In genomic region chr1:223264983-223265663, GRCh38 we compare ENCODE assay signal across 20 cellular contexts.
DNase-seq lines count a peak whose midpoint lies in the region; ATAC-seq and TF ChIP-seq lines count a peak whose summit lies in the region.
"Had no signal": no experiment of that assay in that cellular context is flagged by ENCODE, and none has a peak within 500 bp of the region (broad histone marks: within the 10 kb centered on the region; RNA-seq: fewer than 3 reads in every experiment).

No MANE protein-coding gene starts in this region.

- no peak overlapping the region for H2BK15ac ChIP-seq in H9 (ENCODE audit: low read depth, low read length)

- H3K4ac ChIP-seq in H9 (ENCODE audit: low read depth, low read length): no peak overlapping the region

- ATAC-seq in T-helper 17 cell (no peak), Right ventricle myocardium superior (ENCODE audit: poor library complexity) (no peak)

- H3K27ac Mint-ChIP-seq in H9 (no peak overlapping the region), T-helper 17 cell (peak overlapping the region; percentile 14)
- H3K27ac Mint-ChIP-seq: B cell had no signal

- H3K79me1 ChIP-seq in H9 (ENCODE audit: insufficient read depth, low read depth, low read length, poor library complexity, severe bottlenecking): no peaks in the 10 kb centered on the region

- H3K27me3 ChIP-seq in H9 (ENCODE audit: insufficient read depth, low read length): no peaks in the 10 kb centered on the region
- no peaks in the 10 kb centered on the region for H3K27me3 ChIP-seq in hepatocyte
- no peaks in the 10 kb centered on the region for H3K27me3 ChIP-seq in adrenal gland
- H3K27me3 ChIP-seq: BLaER1 treated with 17β-estradiol and CSF1 and Interleukin-3, amounts not matched to agents 10 nM and 100 nM had no signal

- H3K4me2 ChIP-seq in H9 (ENCODE audit: insufficient read depth, insufficient read length, low read length): no peak overlapping the region
- peak overlapping the region; percentile 9 for H3K4me2 ChIP-seq in hepatocyte

- WGBS in H9 (ENCODE audit: extremely low coverage, insufficient read length, low lambda C conversion rate): no CpG with 5 or more reads among the region's 9 CpGs
- 71% methylated on average over 9 of the region's 9 CpGs for WGBS in hepatocyte (ENCODE audit: low lambda C conversion rate, missing lambda C conversion rate)
- 76 to 86% (median 83%) methylated on average over 7 to 9 of the region's 9 CpGs for WGBS in adrenal gland, 4 donors

- H3K23ac ChIP-seq in H9 (ENCODE audit: insufficient read length, low read depth, low read length): no peak overlapping the region

- H3K36me3 ChIP-seq in hepatocyte (replicated peaks; ENCODE audit: insufficient read depth, low read depth): no peaks in the 10 kb centered on the region
- H3K36me3 ChIP-seq in adrenal gland (replicated peaks in 1 of 2): no peaks in the 10 kb centered on the region
- H3K36me3 ChIP-seq: BLaER1 treated with 17β-estradiol and CSF1 and Interleukin-3, amounts not matched to agents 10 nM and 100 nM had no signal

- H4K20me1 ChIP-seq in H9 (ENCODE audit: control insufficient read depth, insufficient read depth, insufficient read length): no peaks in the 10 kb centered on the region
- no peaks in the 10 kb centered on the region for H4K20me1 ChIP-seq in hepatocyte (ENCODE audit: insufficient read depth, poor library complexity, severe bottlenecking)
- H4K20me1 ChIP-seq: BLaER1 treated with 17β-estradiol and CSF1 and Interleukin-3, amounts not matched to agents 10 nM and 100 nM had no signal

- no peak for TF ChIP-seq POLR2A in adrenal gland (IDR thresholded peaks at IDR 0.05)

- no peak overlapping the region for H3K56ac ChIP-seq in H9 (ENCODE audit: insufficient read length, low read depth, low read length)

- no peak overlapping the region for H4K8ac ChIP-seq in H9 (replicated peaks; ENCODE audit: insufficient read length, low read depth, low read length)

- H3K27ac ChIP-seq in H9 (ENCODE audit: insufficient read length, low read depth, low read length) (no peak overlapping the region), hepatocyte (no peak overlapping the region), adrenal gland (no peak overlapping the region)
- H3K27ac ChIP-seq: BLaER1 treated with 17β-estradiol and CSF1 and Interleukin-3, amounts not matched to agents 10 nM and 100 nM; HL-60 had no signal

- no peaks in the 10 kb centered on the region for H3K9me3 Mint-ChIP-seq in H9
- H3K9me3 Mint-ChIP-seq: CD8-positive, alpha-beta memory T cell had no signal

- no peak for TF ChIP-seq CTCF in H9 (conservative IDR thresholded peaks at IDR 0.05)
- TF ChIP-seq CTCF in hepatocyte (IDR thresholded peaks at IDR 0.05; ENCODE audit: poor library complexity): no peak
- no peak for TF ChIP-seq CTCF in adrenal gland (IDR thresholded peaks at IDR 0.05)

- H3T11ph ChIP-seq in H9 (ENCODE audit: low read length): no peak overlapping the region

- H3K23me2 ChIP-seq in H9 (ENCODE audit: insufficient read length, low read depth, low read length, poor library complexity, severe bottlenecking): no peaks in the 10 kb centered on the region

- H3K79me2 ChIP-seq in H9 (ENCODE audit: insufficient read depth, low read length) (no peaks in the 10 kb centered on the region), hepatocyte (no peaks in the 10 kb centered on the region)

- DNase-seq in Ammon's horn (ENCODE audit: low spot score) (peak; percentile 18), H9 (no peak), T-helper 17 cell (no peak), hepatocyte (ENCODE audit: low spot score) (no peak), Right ventricle myocardium superior (no peak), adrenal gland (no peak), GF-D8 (lab: John Stamatoyannopoulos, UW) (no peak)
- DNase-seq in central memory CD4-positive, alpha-beta T cell: no peak
- DNase-seq: 8988T; CD8-positive, alpha-beta memory T cell; COR-L47; DMS 273 treated with DMSO at 0.1 percent for 48 hours; DMS53; DND-41; EL; GOT3; H7 had no signal

- H3K36me3 Mint-ChIP-seq in H9 (ENCODE audit: insufficient read depth in 1 of 3, low read depth in 3 of 3) (no peaks in the 10 kb centered on the region), T-helper 17 cell (ENCODE audit: low read depth) (peaks cover 2% of the 10 kb centered on the region)

- H3K4me1 Mint-ChIP-seq in H9 (peaks cover 3 to 8% of the 10 kb centered on the region in 2 experiments), T-helper 17 cell (peaks cover 12% of the 10 kb centered on the region)
- H3K4me1 Mint-ChIP-seq: B cell; CD8-positive, alpha-beta memory T cell had no signal

- H4K5ac ChIP-seq in H9 (ENCODE audit: insufficient read length, low read depth, low read length): no peak overlapping the region

- no peak overlapping the region for H3K14ac ChIP-seq in H9 (ENCODE audit: insufficient read depth, low read length)

- no peak overlapping the region for H3K9ac ChIP-seq in H9 (ENCODE audit: extremely low read depth, insufficient read length, low read length)
- H3K9ac ChIP-seq: BLaER1 treated with 17β-estradiol and CSF1 and Interleukin-3, amounts not matched to agents 10 nM and 100 nM had no signal

- H3K9me2 ChIP-seq in hepatocyte (replicated peaks; ENCODE audit: insufficient read depth): no peaks in the 10 kb centered on the region

- H3K4me3 Mint-ChIP-seq in H9: no peak overlapping the region
- no peak overlapping the region for H3K4me3 Mint-ChIP-seq in T-helper 17 cell
- H3K4me3 Mint-ChIP-seq: B cell; CD8-positive, alpha-beta memory T cell had no signal

- peaks cover 6% of the 10 kb centered on the region; the same call in 1 of the 2 replicates for H3K27me3 Mint-ChIP-seq in H9 (ENCODE audit: low read depth)
- no peaks in the 10 kb centered on the region for H3K27me3 Mint-ChIP-seq in T-helper 17 cell

- H3K9me3 ChIP-seq in H9 (ENCODE audit: control insufficient read depth, low read depth, low read length) (no peaks in the 10 kb centered on the region), T-helper 17 cell (ENCODE audit: control insufficient read depth, low read length, poor library complexity, severe bottlenecking) (no peaks in the 10 kb centered on the region), hepatocyte (ENCODE audit: low read depth) (no peaks in the 10 kb centered on the region), adrenal gland (replicated peaks in 1 of 3) (no peaks in the 10 kb centered on the region)
- H3K9me3 ChIP-seq: BLaER1 treated with 17β-estradiol and CSF1 and Interleukin-3, amounts not matched to agents 10 nM and 100 nM had no signal

- H2BK20ac ChIP-seq in H9 (ENCODE audit: low read depth, low read length, poor library complexity, severe bottlenecking): no peak overlapping the region

- no peak overlapping the region for H2BK5ac ChIP-seq in H9 (ENCODE audit: insufficient read length, low read length)

- intact Hi-C loops in Right ventricle myocardium superior (cut with DNase I): no loop called here
- intact Hi-C loops in adrenal gland (cut with DNase I): no loop called here

- H2AFZ ChIP-seq in H9 (ENCODE audit: low read length) (no peak overlapping the region), hepatocyte (no peak overlapping the region)

- peak overlapping the region; percentile 10 for H2BK120ac ChIP-seq in H9 (ENCODE audit: low read depth, low read length, poor library complexity, severe bottlenecking)

- no peak overlapping the region for H4K91ac ChIP-seq in H9 (ENCODE audit: insufficient read length, low read depth, low read length)

- no peak overlapping the region for H2AK5ac ChIP-seq in H9 (ENCODE audit: insufficient read length, low read length)

- no peak overlapping the region for H2BK12ac ChIP-seq in H9 (ENCODE audit: insufficient read length, low read depth, low read length)

- no peak overlapping the region for H3K4me3 ChIP-seq in hepatocyte
- no peak overlapping the region for H3K4me3 ChIP-seq in adrenal gland
- H3K4me3 ChIP-seq: BLaER1 treated with 17β-estradiol and CSF1 and Interleukin-3, amounts not matched to agents 10 nM and 100 nM had no signal

- H3K4me1 ChIP-seq in H9 (ENCODE audit: insufficient read depth, low read length): no peaks in the 10 kb centered on the region
- peaks cover 6% of the 10 kb centered on the region for H3K4me1 ChIP-seq in hepatocyte (ENCODE audit: insufficient read depth)
- no peaks in the 10 kb centered on the region for H3K4me1 ChIP-seq in adrenal gland (replicated peaks in 1 of 2)

- H3K18ac ChIP-seq in H9 (ENCODE audit: insufficient read length, low read depth, low read length): no peak overlapping the region
